8 cellular contexts compared by ENCODE assay signal in the genomic region with DNA sequence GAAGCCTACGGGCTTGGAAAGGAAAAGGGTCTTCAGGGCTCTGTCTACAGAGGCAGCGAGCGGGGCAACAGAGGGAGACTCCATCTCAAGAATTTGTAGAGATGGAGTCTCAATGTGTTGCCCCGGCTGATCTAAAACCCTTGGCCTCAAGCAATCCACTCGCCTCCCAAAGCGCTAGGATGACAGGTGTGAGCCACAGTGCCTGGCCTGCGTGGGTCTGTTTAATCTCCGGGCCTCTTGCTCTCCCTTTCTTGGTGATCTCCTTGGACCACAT. TPM values are rescaled to one million over a fixed set of nuclear protein-coding genes. Genes with fewer than 3 reads are reported as not detected.
DNase-seq lines count a peak whose midpoint lies in the region; ATAC-seq and TF ChIP-seq lines count a peak whose summit lies in the region.

No MANE protein-coding gene starts in this region.

- H3K9me3 ChIP-seq in heart left ventricle (no peaks in the 10 kb centered on the region), lower lobe of right lung (no peaks in the 10 kb centered on the region), transverse colon (no peaks in the 10 kb centered on the region)

- peaks cover 2 to 48% (median 44%) of the 10 kb centered on the region in 9 donors for H3K36me3 ChIP-seq in heart left ventricle
- H3K36me3 ChIP-seq in lower lobe of right lung = peaks cover 46% of the 10 kb centered on the region
- H3K36me3 ChIP-seq in transverse colon = peaks cover 0 to 40% (median 12%) of the 10 kb centered on the region in 4 donors

- no peak for TF ChIP-seq EP300 in transverse colon (IDR thresholded peaks at IDR 0.05; ENCODE audit: low read depth)

- no peaks in the 10 kb centered on the region for H3K27me3 Mint-ChIP-seq in activated naive CD8-positive, alpha-beta T cell treated with anti-CD3 and anti-CD28 coated beads, Interleukin-2, amount 50 U/mL, for 24 hours

- H3K27me3 ChIP-seq in heart left ventricle (no peaks in the 10 kb centered on the region), lower lobe of right lung (ENCODE audit: low read depth) (no peaks in the 10 kb centered on the region), transverse colon (no peaks in the 10 kb centered on the region)

- peak overlapping the region; percentile 95 for H3K4me3 Mint-ChIP-seq in activated naive CD8-positive, alpha-beta T cell treated with anti-CD3 and anti-CD28 coated beads, Interleukin-2, amount 50 U/mL, for 24 hours

- ATAC-seq in heart left ventricle (no peak), lower lobe of right lung (no peak), GM21360 (IDR thresholded peaks at IDR 0.05; ENCODE audit: unreplicated experiment) (no peak)
- ATAC-seq in activated naive CD8-positive, alpha-beta T cell treated with anti-CD3 and anti-CD28 coated beads, Interleukin-2, amount 50 U/mL, for 24 hours = no peak

- peak overlapping the region; percentile 94 for H3K27ac Mint-ChIP-seq in activated naive CD8-positive, alpha-beta T cell treated with anti-CD3 and anti-CD28 coated beads, Interleukin-2, amount 50 U/mL, for 24 hours

- in situ Hi-C loops in transverse colon (cut with MboI; ENCODE audit: low pct_ligation_motif_present in 1 of 4, low pct_unique_long_range_greater_than_20kb in 1 of 4, low sequenced_read_pairs in 3 of 4) = no loop called here

- WGBS in heart left ventricle, 4 donors = 77 to 88% (median 84%) methylated on average over 8 of the region's 8 CpGs
- WGBS in transverse colon (ENCODE audit: low coverage in 1 of 2), 2 donors = 66% methylated on average over 8 of the region's 8 CpGs; no CpG with 5 or more reads in 1 of the 2 donors

- H3K4me1 Mint-ChIP-seq in activated naive CD8-positive, alpha-beta T cell treated with anti-CD3 and anti-CD28 coated beads, Interleukin-2, amount 50 U/mL, for 24 hours = peaks cover 79% of the 10 kb centered on the region

- H3K4me1 ChIP-seq in heart left ventricle = peaks cover 14 to 75% (median 47%) of the 10 kb centered on the region in 12 donors
- H3K4me1 ChIP-seq in lower lobe of right lung = peaks cover 79% of the 10 kb centered on the region
- H3K4me1 ChIP-seq in transverse colon = peaks cover 31 to 77% (median 54%) of the 10 kb centered on the region in 4 donors

- intact Hi-C loops in heart left ventricle (cut with DNase I) (no loop called here), cardiac septum (cut with DNase I) (loop anchor here (10.0 kb wide), 1 partner anchor 236 kb away; a partner anchor contains a TSS), lower lobe of right lung (cut with DNase I) (no loop called here), transverse colon (cut with DNase I; ENCODE audit: low total_unique reads) (no loop called here)

- DNase-seq in heart left ventricle (no peak), cardiac septum (ENCODE audit: low spot score) (no peak), lower lobe of right lung (no peak), transverse colon (no peak), cerebellar nuclear complex (lab: John Stamatoyannopoulos, UW) (no peak), 8988T (no peak)
- DNase-seq in activated naive CD8-positive, alpha-beta T cell treated with anti-CD3 and anti-CD28 coated beads, Interleukin-2, amount 50 U/mL, for 24 hours = no peak

- H3K4me3 ChIP-seq in heart left ventricle (peak overlapping the region in 1 of 12 donors; percentile 21), lower lobe of right lung (no peak overlapping the region), transverse colon (no peak overlapping the region)

- peak overlapping the region in 10 of 12 donors; percentile 5 to 91 (median 71) for H3K27ac ChIP-seq in heart left ventricle
- peak overlapping the region; percentile 95 for H3K27ac ChIP-seq in lower lobe of right lung
- H3K27ac ChIP-seq in transverse colon = peak overlapping the region; percentile 84 to 90 (median 84)

- TF ChIP-seq POLR2A in heart left ventricle (IDR thresholded peaks at IDR 0.05) (no peak), transverse colon (IDR thresholded peaks at IDR 0.05) (no peak)

- H3K9me3 Mint-ChIP-seq in activated naive CD8-positive, alpha-beta T cell treated with anti-CD3 and anti-CD28 coated beads, Interleukin-2, amount 50 U/mL, for 24 hours = peaks cover 4% of the 10 kb centered on the region

- peaks cover 55% of the 10 kb centered on the region for H3K36me3 Mint-ChIP-seq in activated naive CD8-positive, alpha-beta T cell treated with anti-CD3 and anti-CD28 coated beads, Interleukin-2, amount 50 U/mL, for 24 hours (ENCODE audit: low read depth)

- no peak for TF ChIP-seq CTCF in heart left ventricle (IDR thresholded peaks at IDR 0.05)
- TF ChIP-seq CTCF in lower lobe of right lung (IDR thresholded peaks at IDR 0.05) = no peak
- no peak for TF ChIP-seq CTCF in transverse colon (IDR thresholded peaks at IDR 0.05)

RNA-seq across cellular contexts. Expression of a gene that starts 8.1 kb away (rescaled TPM):
- total RNA-seq in heart left ventricle = 100 to 1,000 TPM; 551 to 937 (median 684) TPM
- polyA plus RNA-seq in heart left ventricle = 1,000 to 10,000 TPM; 1,306 to 2,068 TPM
- 615 TPM for total RNA-seq in cardiac septum
- total RNA-seq in lower lobe of right lung = 1,086 TPM
- 1,000 to 10,000 TPM in 3 of 4 donors, 100 to 1,000 TPM in 1; 912 to 1,639 (median 1,317) TPM for total RNA-seq in transverse colon

RNA-seq across cellular contexts. Expression of a gene that starts 14.1 kb away (rescaled TPM):
- total RNA-seq in heart left ventricle = 10 to 100 TPM in 2 of 9 donors, 1 to 10 TPM in 6, under 1 TPM in 1; 0.54 to 31.4 (median 3.8) TPM
- polyA plus RNA-seq in heart left ventricle = 1 to 10 TPM; 1.3 to 3.7 TPM
- 2.7 TPM for total RNA-seq in cardiac septum
- total RNA-seq in lower lobe of right lung = 85.6 TPM
- 1 to 10 TPM; 2.2 to 7.6 (median 4.6) TPM for total RNA-seq in transverse colon

RNA-seq across cellular contexts. Expression of a gene that starts 17.6 kb away (rescaled TPM):
- total RNA-seq in heart left ventricle (10 to 100 TPM; 13.2 to 48.9 (median 23.5) TPM), cardiac septum (22.6 TPM), lower lobe of right lung (33.8 TPM), transverse colon (100 to 1,000 TPM in 1 of 4 donors, 10 to 100 TPM in 3; 62.0 to 138 (median 65.9) TPM)
- polyA plus RNA-seq in heart left ventricle = 10 to 100 TPM; 10.2 to 35.1 TPM

RNA-seq across cellular contexts. Expression of a gene that starts 19.3 kb away (rescaled TPM):
- total RNA-seq in heart left ventricle = 10 to 100 TPM; 11.3 to 37.3 (median 19.6) TPM
- polyA plus RNA-seq in heart left ventricle = 10 to 100 TPM in 1 of 2 donors, 1 to 10 TPM in 1; 9.8 to 25.6 TPM
- 24.3 TPM for total RNA-seq in cardiac septum
- 65.5 TPM for total RNA-seq in lower lobe of right lung
- 100 to 1,000 TPM; 180 to 249 (median 218) TPM for total RNA-seq in transverse colon

RNA-seq across cellular contexts. Expression of a gene that starts 33.9 kb away (rescaled TPM):
- total RNA-seq in heart left ventricle (10 to 100 TPM in 1 of 9 donors, 1 to 10 TPM in 4, under 1 TPM in 4; 0.44 to 20.9 (median 1.3) TPM), cardiac septum (2.7 TPM), lower lobe of right lung (36.9 TPM), transverse colon (1 to 10 TPM in 2 of 4 donors, under 1 TPM in 1, not detected in 1; 0.79 to 1.4 (median 1.1) TPM)
- polyA plus RNA-seq in heart left ventricle = 1 to 10 TPM; 1.0 to 1.7 TPM
